Comparison of ENCODE assay signal across 1 cellular context in genomic region chr11:119368121-119369034, GRCh38.
TF ChIP-seq lines count a peak whose summit lies in the region.

No MANE protein-coding gene starts in this region.

TF ChIP-seq in HepG2, 621 proteins besides CTCF, POLR2A, EP300 and RAD21 (continued from another document and continues in another):
- TF ChIP-seq GLMP (CRISPR knock-in tag; IDR thresholded peaks at IDR 0.05; ENCODE audit: borderline replicate concordance) = no peak
- peak; percentile 28; the same call in 1 of the 2 replicates for TF ChIP-seq REPIN1 (CRISPR knock-in tag; IDR thresholded peaks at IDR 0.05; ENCODE audit: borderline replicate concordance, low read depth)
- peak; percentile 28; the same call in 1 of the 2 replicates for TF ChIP-seq ZNF816 (CRISPR knock-in tag; IDR thresholded peaks at IDR 0.05; ENCODE audit: borderline replicate concordance)
- TF ChIP-seq ZNF563 (CRISPR knock-in tag; IDR thresholded peaks at IDR 0.05) = peak; percentile 41; the same call in 1 of the 2 replicates
- no peak for TF ChIP-seq TBP (CRISPR knock-in tag; IDR thresholded peaks at IDR 0.05)
- TF ChIP-seq ZFP82 (CRISPR knock-in tag; IDR thresholded peaks at IDR 0.05; ENCODE audit: borderline replicate concordance) = no peak
- TF ChIP-seq PRPF4 (IDR thresholded peaks at IDR 0.05; ENCODE audit: low read depth, low read length, poor library complexity, severe bottlenecking) = no peak
- TF ChIP-seq ZNF253 (CRISPR knock-in tag; IDR thresholded peaks at IDR 0.05; ENCODE audit: borderline replicate concordance) = no peak
- TF ChIP-seq IRF1 (CRISPR knock-in tag; IDR thresholded peaks at IDR 0.05; ENCODE audit: low read depth) = no peak
- TF ChIP-seq ZUFSP (CRISPR knock-in tag; IDR thresholded peaks at IDR 0.05; ENCODE audit: borderline replicate concordance) = no peak
- TF ChIP-seq ZNF609 (CRISPR knock-in tag; IDR thresholded peaks at IDR 0.05; ENCODE audit: borderline replicate concordance) = peak; percentile 50; the same call in 1 of the 2 replicates
- no peak for TF ChIP-seq ZNF17 (CRISPR knock-in tag; IDR thresholded peaks at IDR 0.05)
- TF ChIP-seq ZMYM4 (CRISPR knock-in tag; IDR thresholded peaks at IDR 0.05) = peak; percentile 90
- no peak for TF ChIP-seq ONECUT2 (CRISPR knock-in tag; IDR thresholded peaks at IDR 0.05)
- TF ChIP-seq SP1 (IDR thresholded peaks at IDR 0.05) = no peak
- TF ChIP-seq SP1 (CRISPR knock-in tag; IDR thresholded peaks at IDR 0.05) = no peak
- TF ChIP-seq SALL1 (CRISPR knock-in tag; IDR thresholded peaks at IDR 0.05) = peak; percentile 82
- no peak for TF ChIP-seq HNRNPUL1 (IDR thresholded peaks at IDR 0.05; ENCODE audit: low read depth, low read length)
- TF ChIP-seq CBFB (CRISPR knock-in tag; IDR thresholded peaks at IDR 0.05) = no peak
- TF ChIP-seq ZMAT3 (CRISPR knock-in tag; conservative IDR thresholded peaks at IDR 0.05) = 0 out of 2 replicates have a peak, but pooled peaks have one; percentile 30
- no peak for TF ChIP-seq ZNF790 (CRISPR knock-in tag; IDR thresholded peaks at IDR 0.05; ENCODE audit: borderline replicate concordance)
- TF ChIP-seq ZNF496 (CRISPR knock-in tag; IDR thresholded peaks at IDR 0.05; ENCODE audit: insufficient replicate concordance) = no peak
- TF ChIP-seq ZHX2 (IDR thresholded peaks at IDR 0.05; ENCODE audit: low read depth) = no peak
- TF ChIP-seq ZHX2 (CRISPR knock-in tag; IDR thresholded peaks at IDR 0.05; ENCODE audit: borderline replicate concordance) = no peak
- TF ChIP-seq XBP1 (CRISPR knock-in tag; IDR thresholded peaks at IDR 0.05) = 0 out of 2 replicates have a peak, but pooled peaks have one; percentile 24
- no peak for TF ChIP-seq MBD4 (IDR thresholded peaks at IDR 0.05; ENCODE audit: borderline replicate concordance, low read length)
- TF ChIP-seq TCF7 (IDR thresholded peaks at IDR 0.05; ENCODE audit: low read depth) = no peak
- peak; percentile 79 for TF ChIP-seq ASH2L (IDR thresholded peaks at IDR 0.05; ENCODE audit: insufficient read length, low read depth, low read length)
- TF ChIP-seq GPN1 (CRISPR knock-in tag; IDR thresholded peaks at IDR 0.05; ENCODE audit: borderline replicate concordance) = no peak
- no peak for TF ChIP-seq ZNF543 (CRISPR knock-in tag; IDR thresholded peaks at IDR 0.05)
- no peak for TF ChIP-seq ZNF24 (IDR thresholded peaks at IDR 0.05)
- TF ChIP-seq ZNF614 (CRISPR knock-in tag; IDR thresholded peaks at IDR 0.05; ENCODE audit: borderline replicate concordance) = peak; percentile 78
- no peak; the same call in 1 of the 2 replicates for TF ChIP-seq HINFP (CRISPR knock-in tag; IDR thresholded peaks at IDR 0.05; ENCODE audit: low read depth)
- no peak for TF ChIP-seq MAF1 (CRISPR knock-in tag; IDR thresholded peaks at IDR 0.05; ENCODE audit: borderline replicate concordance)
- TF ChIP-seq TAF1 (CRISPR knock-in tag; IDR thresholded peaks at IDR 0.05) = no peak
- TF ChIP-seq ZEB1 (IDR thresholded peaks at IDR 0.05; ENCODE audit: insufficient replicate concordance, low read depth) = no peak
- no peak for TF ChIP-seq ZNF672 (CRISPR knock-in tag; IDR thresholded peaks at IDR 0.05)
- TF ChIP-seq BCLAF1 (IDR thresholded peaks at IDR 0.05) = no peak
- TF ChIP-seq MATR3 (CRISPR knock-in tag; IDR thresholded peaks at IDR 0.05) = no peak
- TF ChIP-seq SMAD1 (CRISPR knock-in tag; IDR thresholded peaks at IDR 0.05; ENCODE audit: borderline replicate concordance, low read depth) = 0 out of 2 replicates have a peak, but pooled peaks have one; percentile 30
- TF ChIP-seq PHB2 (IDR thresholded peaks at IDR 0.05; ENCODE audit: partially characterized antibody) = no peak
- no peak for TF ChIP-seq TSC22D2 (CRISPR knock-in tag; IDR thresholded peaks at IDR 0.05; ENCODE audit: borderline replicate concordance)
- TF ChIP-seq ZNF703 (CRISPR knock-in tag; IDR thresholded peaks at IDR 0.05; ENCODE audit: borderline replicate concordance) = no peak; the same call in 1 of the 2 replicates
- no peak for TF ChIP-seq THAP7 (CRISPR knock-in tag; IDR thresholded peaks at IDR 0.05)
- TF ChIP-seq SCMH1 (CRISPR knock-in tag; IDR thresholded peaks at IDR 0.05; ENCODE audit: borderline replicate concordance) = no peak
- TF ChIP-seq MYC (CRISPR knock-in tag; IDR thresholded peaks at IDR 0.05; ENCODE audit: borderline replicate concordance) = peak; percentile 49; the same call in 1 of the 2 replicates
- peak; percentile 72 for TF ChIP-seq ZNF350 (CRISPR knock-in tag; IDR thresholded peaks at IDR 0.05; ENCODE audit: borderline replicate concordance, low read depth)
- TF ChIP-seq TRIM24 (CRISPR knock-in tag; IDR thresholded peaks at IDR 0.05) = no peak
